8 cellular contexts compared by ENCODE assay signal in genomic region chr6:27187546-27188205, GRCh38. TPM values are rescaled to one million over a fixed set of nuclear protein-coding genes. Genes with fewer than 3 reads are reported as not detected.
DNase-seq lines count a peak whose midpoint lies in the region; TF ChIP-seq lines count a peak whose summit lies in the region.
"Not testable (repeated sequence)": the region's sequence is repeated elsewhere in the genome, so short reads cannot be mapped to it uniquely, and the experiment has no call there.

No MANE protein-coding gene starts in this region.

- DNase-seq in HPDE6-E6E7 (ENCODE audit: extremely low spot score), result peak; percentile 13
- not testable (repeated sequence) for DNase-seq in SK-N-MC (ENCODE audit: low read depth, low spot score)

- peak overlapping the region; percentile 69 for H3K27ac Mint-ChIP-seq in activated naive CD4-positive, alpha-beta T cell treated with anti-CD3 and anti-CD28 coated beads, Interleukin-2, amount 50 U/mL, for 24 hours

- not testable (repeated sequence) for TF ChIP-seq CTCF in neural cell (IDR thresholded peaks at IDR 0.05; ENCODE audit: poor library complexity, severe bottlenecking)

- peaks cover 0 to 32% (median 24%) of the 10 kb centered on the region in 11 experiments; a peak in 13 of 22 replicates for H3K9me3 ChIP-seq in BLaER1 treated with 17β-estradiol and CSF1 and Interleukin-3, amounts not matched to agents 10 nM and 100 nM (replicated peaks in 1 of 11)
- H3K9me3 ChIP-seq in SK-N-MC (ENCODE audit: low read depth, low read length); endocrine pancreas (ENCODE audit: control insufficient read depth, low read length); iPS-20b (ENCODE audit: insufficient read depth, low read depth, low read length); neural cell (ENCODE audit: low read length); stomach smooth muscle (ENCODE audit: control insufficient read depth in 2 of 2, low read length in 2 of 2): not testable (repeated sequence)

- not testable (repeated sequence) for H3K27me3 Mint-ChIP-seq in activated naive CD4-positive, alpha-beta T cell treated with anti-CD3 and anti-CD28 coated beads, Interleukin-2, amount 50 U/mL, for 24 hours

- H2AFZ ChIP-seq in neural cell (ENCODE audit: low read depth, low read length), result not testable (repeated sequence)

- not testable (repeated sequence) for H3K27me3 ChIP-seq in BLaER1 treated with 17β-estradiol and CSF1 and Interleukin-3, amounts not matched to agents 10 nM and 100 nM; endocrine pancreas (ENCODE audit: control insufficient read depth, insufficient read depth, low read length); neural cell (ENCODE audit: insufficient read depth, low read depth, low read length)
- H3K27me3 ChIP-seq in iPS-20b (ENCODE audit: insufficient read depth, low read length) (peaks cover 15% of the 10 kb centered on the region), stomach smooth muscle (ENCODE audit: control insufficient read depth in 1 of 2, insufficient read depth in 2 of 2, low read length in 2 of 2) (peaks cover 0 to 10% of the 10 kb centered on the region in 2 donors)

- peak overlapping the region; percentile 71 to 85 (median 78) for H3K9ac ChIP-seq in BLaER1 treated with 17β-estradiol and CSF1 and Interleukin-3, amounts not matched to agents 10 nM and 100 nM
- peak overlapping the region; percentile 60 for H3K9ac ChIP-seq in SK-N-MC (ENCODE audit: insufficient read length)
- not testable (repeated sequence) for H3K9ac ChIP-seq in endocrine pancreas (ENCODE audit: control insufficient read depth, insufficient read depth, low read length); neural cell (ENCODE audit: low read length)
- peak overlapping the region; percentile 83; the same call in 1 of the 2 replicates for H3K9ac ChIP-seq in iPS-20b (ENCODE audit: low read depth, low read length)
- peak overlapping the region; percentile 67 to 79 for H3K9ac ChIP-seq in stomach smooth muscle (ENCODE audit: low read length in 2 of 2)

- H3K79me2 ChIP-seq in neural cell (replicated peaks; ENCODE audit: insufficient read depth, low read length), result not testable (repeated sequence)

- not testable (repeated sequence) for H3K9me2 ChIP-seq in neural cell (ENCODE audit: insufficient read depth, low read length)

- H3K36me3 ChIP-seq in BLaER1 treated with 17β-estradiol and CSF1 and Interleukin-3, amounts not matched to agents 10 nM and 100 nM; SK-N-MC (ENCODE audit: insufficient read depth, low read length); endocrine pancreas (ENCODE audit: control insufficient read depth, insufficient read depth, low read length); iPS-20b (ENCODE audit: insufficient read depth, low read depth, low read length); neural cell (ENCODE audit: insufficient read depth, low read length); stomach smooth muscle (ENCODE audit: control insufficient read depth in 2 of 2, insufficient read depth in 2 of 2, low read length in 2 of 2): not testable (repeated sequence)

- not testable (repeated sequence) for H3K9me3 Mint-ChIP-seq in activated naive CD4-positive, alpha-beta T cell treated with anti-CD3 and anti-CD28 coated beads, Interleukin-2, amount 50 U/mL, for 24 hours

- not testable (repeated sequence) for H3F3A ChIP-seq in neural cell (ENCODE audit: insufficient read depth, low read length, poor library complexity, severe bottlenecking)

- not testable (repeated sequence) for TF ChIP-seq EP300 in neural cell (conservative IDR thresholded peaks at IDR 0.05; ENCODE audit: poor library complexity, severe bottlenecking)

- peaks cover 17% of the 10 kb centered on the region for H3K4me1 Mint-ChIP-seq in activated naive CD4-positive, alpha-beta T cell treated with anti-CD3 and anti-CD28 coated beads, Interleukin-2, amount 50 U/mL, for 24 hours

- H3K4me3 Mint-ChIP-seq in activated naive CD4-positive, alpha-beta T cell treated with anti-CD3 and anti-CD28 coated beads, Interleukin-2, amount 50 U/mL, for 24 hours, result peak overlapping the region; percentile 95

- peak overlapping the region; percentile 63 to 84 (median 70) for H3K4me3 ChIP-seq in BLaER1 treated with 17β-estradiol and CSF1 and Interleukin-3, amounts not matched to agents 10 nM and 100 nM
- peak overlapping the region; percentile 79 for H3K4me3 ChIP-seq in SK-N-MC
- peak overlapping the region; percentile 86 for H3K4me3 ChIP-seq in endocrine pancreas (ENCODE audit: control insufficient read depth, insufficient read depth, low read length)
- peak overlapping the region; percentile 87 for H3K4me3 ChIP-seq in iPS-20b (ENCODE audit: low read length)
- peak overlapping the region; percentile 67 for H3K4me3 ChIP-seq in neural cell (ENCODE audit: low read length)
- peak overlapping the region; percentile 79 to 83 for H3K4me3 ChIP-seq in stomach smooth muscle (ENCODE audit: low read length in 2 of 2)

- not testable (repeated sequence) for TF ChIP-seq RAD21 in neural cell (conservative IDR thresholded peaks at IDR 0.05)

- H3K4me1 ChIP-seq in BLaER1 treated with 17β-estradiol and CSF1 and Interleukin-3, amounts not matched to agents 10 nM and 100 nM; endocrine pancreas (ENCODE audit: control insufficient read depth, insufficient read depth, low read length); iPS-20b (ENCODE audit: insufficient read depth, low read length); stomach smooth muscle (ENCODE audit: control insufficient read depth, insufficient read depth, low read length): not testable (repeated sequence)

- peak overlapping the region in 10 of 11 experiments; percentile 37 to 84 (median 67); a peak in 19 of 22 replicates for H3K27ac ChIP-seq in BLaER1 treated with 17β-estradiol and CSF1 and Interleukin-3, amounts not matched to agents 10 nM and 100 nM
- H3K27ac ChIP-seq in SK-N-MC; iPS-20b (ENCODE audit: low read length); neural cell (ENCODE audit: low read length): not testable (repeated sequence)
- peak overlapping the region; percentile 53 for H3K27ac ChIP-seq in stomach smooth muscle (ENCODE audit: low read length)

- not testable (repeated sequence) for H4K20me1 ChIP-seq in BLaER1 treated with 17β-estradiol and CSF1 and Interleukin-3, amounts not matched to agents 10 nM and 100 nM; neural cell (ENCODE audit: insufficient read depth)

- H3K4me2 ChIP-seq in BLaER1 treated with 17β-estradiol and CSF1 and Interleukin-3, amounts not matched to agents 10 nM and 100 nM, result peak overlapping the region; percentile 82 to 95 (median 87)
- H3K4me2 ChIP-seq in neural cell (ENCODE audit: low read length), result not testable (repeated sequence)

- not testable (repeated sequence) for H3K36me3 Mint-ChIP-seq in activated naive CD4-positive, alpha-beta T cell treated with anti-CD3 and anti-CD28 coated beads, Interleukin-2, amount 50 U/mL, for 24 hours

RNA-seq across cellular contexts. Expression of gene PRSS16, which starts 59.8 kb away (rescaled TPM):
- polyA plus RNA-seq in neural cell, result not detected in 2 replicates
- polyA minus RNA-seq in neural cell, result 0.58 TPM in 1 of 2 replicates, not detected in the other
